Comparison of ENCODE assay signal across 1 cellular context in the genomic region with DNA sequence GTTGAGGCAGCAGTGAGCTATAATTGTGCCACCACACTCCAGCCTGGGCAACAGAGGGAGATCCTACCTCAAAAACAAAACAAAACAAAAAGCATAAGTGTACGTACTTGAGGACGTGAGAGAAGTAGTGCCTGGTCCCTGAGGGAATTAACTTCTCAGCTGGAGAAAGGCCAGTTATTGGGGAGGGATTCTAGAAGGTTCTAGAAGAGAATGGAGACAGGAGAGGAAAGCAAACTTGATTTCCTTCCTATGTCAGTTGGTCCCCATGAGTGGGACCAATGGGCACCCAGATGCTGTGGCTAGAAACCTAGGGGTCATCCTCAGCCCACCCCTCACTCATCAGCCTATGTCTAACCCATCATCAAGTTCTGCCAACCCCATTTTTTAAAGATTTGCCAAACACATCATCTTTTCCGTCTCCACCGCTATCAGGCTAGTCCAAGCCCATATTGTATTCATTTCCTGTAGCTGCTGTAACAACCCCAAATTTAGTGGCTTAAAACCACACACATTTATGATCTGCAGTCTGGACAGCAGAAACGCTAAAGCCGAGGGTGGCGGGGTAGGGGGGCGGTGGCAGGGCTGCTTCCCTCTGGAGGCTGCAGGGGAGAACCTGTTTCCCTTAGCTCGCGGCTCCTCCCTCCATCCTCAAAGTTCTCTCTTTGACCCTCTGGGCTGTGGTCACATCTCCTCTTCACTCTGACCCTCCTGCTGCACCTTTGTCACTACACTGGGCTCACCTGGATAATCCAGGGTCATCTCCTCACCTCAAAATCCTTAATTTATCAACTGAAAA.
TF ChIP-seq lines count a peak whose summit lies in the region.

No MANE protein-coding gene starts in this region.

TF ChIP-seq in GM12878, 131 proteins besides CTCF, POLR2A, EP300 and RAD21:
- TF ChIP-seq GABPA (IDR thresholded peaks at IDR 0.05; ENCODE audit: low read depth), result no peak
- TF ChIP-seq TCF12 (IDR thresholded peaks at IDR 0.05; ENCODE audit: low read depth, low read length), result no peak
- TF ChIP-seq, protein P1, sequence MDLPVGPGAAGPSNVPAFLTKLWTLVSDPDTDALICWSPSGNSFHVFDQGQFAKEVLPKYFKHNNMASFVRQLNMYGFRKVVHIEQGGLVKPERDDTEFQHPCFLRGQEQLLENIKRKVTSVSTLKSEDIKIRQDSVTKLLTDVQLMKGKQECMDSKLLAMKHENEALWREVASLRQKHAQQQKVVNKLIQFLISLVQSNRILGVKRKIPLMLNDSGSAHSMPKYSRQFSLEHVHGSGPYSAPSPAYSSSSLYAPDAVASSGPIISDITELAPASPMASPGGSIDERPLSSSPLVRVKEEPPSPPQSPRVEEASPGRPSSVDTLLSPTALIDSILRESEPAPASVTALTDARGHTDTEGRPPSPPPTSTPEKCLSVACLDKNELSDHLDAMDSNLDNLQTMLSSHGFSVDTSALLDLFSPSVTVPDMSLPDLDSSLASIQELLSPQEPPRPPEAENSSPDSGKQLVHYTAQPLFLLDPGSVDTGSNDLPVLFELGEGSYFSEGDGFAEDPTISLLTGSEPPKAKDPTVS (IDR thresholded peaks at IDR 0.05; ENCODE audit: low read depth, low read length), result peak; percentile 52; the same call in 1 of the 2 replicates
- TF ChIP-seq, protein P2, sequence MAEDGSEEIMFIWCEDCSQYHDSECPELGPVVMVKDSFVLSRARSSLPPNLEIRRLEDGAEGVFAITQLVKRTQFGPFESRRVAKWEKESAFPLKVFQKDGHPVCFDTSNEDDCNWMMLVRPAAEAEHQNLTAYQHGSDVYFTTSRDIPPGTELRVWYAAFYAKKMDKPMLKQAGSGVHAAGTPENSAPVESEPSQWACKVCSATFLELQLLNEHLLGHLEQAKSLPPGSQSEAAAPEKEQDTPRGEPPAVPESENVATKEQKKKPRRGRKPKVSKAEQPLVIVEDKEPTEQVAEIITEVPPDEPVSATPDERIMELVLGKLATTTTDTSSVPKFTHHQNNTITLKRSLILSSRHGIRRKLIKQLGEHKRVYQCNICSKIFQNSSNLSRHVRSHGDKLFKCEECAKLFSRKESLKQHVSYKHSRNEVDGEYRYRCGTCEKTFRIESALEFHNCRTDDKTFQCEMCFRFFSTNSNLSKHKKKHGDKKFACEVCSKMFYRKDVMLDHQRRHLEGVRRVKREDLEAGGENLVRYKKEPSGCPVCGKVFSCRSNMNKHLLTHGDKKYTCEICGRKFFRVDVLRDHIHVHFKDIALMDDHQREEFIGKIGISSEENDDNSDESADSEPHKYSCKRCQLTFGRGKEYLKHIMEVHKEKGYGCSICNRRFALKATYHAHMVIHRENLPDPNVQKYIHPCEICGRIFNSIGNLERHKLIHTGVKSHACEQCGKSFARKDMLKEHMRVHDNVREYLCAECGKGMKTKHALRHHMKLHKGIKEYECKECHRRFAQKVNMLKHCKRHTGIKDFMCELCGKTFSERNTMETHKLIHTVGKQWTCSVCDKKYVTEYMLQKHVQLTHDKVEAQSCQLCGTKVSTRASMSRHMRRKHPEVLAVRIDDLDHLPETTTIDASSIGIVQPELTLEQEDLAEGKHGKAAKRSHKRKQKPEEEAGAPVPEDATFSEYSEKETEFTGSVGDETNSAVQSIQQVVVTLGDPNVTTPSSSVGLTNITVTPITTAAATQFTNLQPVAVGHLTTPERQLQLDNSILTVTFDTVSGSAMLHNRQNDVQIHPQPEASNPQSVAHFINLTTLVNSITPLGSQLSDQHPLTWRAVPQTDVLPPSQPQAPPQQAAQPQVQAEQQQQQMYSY (CRISPR knock-in tag; IDR thresholded peaks at IDR 0.05), result no peak
- no peak for TF ChIP-seq SREBF1 (IDR thresholded peaks at IDR 0.05; ENCODE audit: low read length)
